In the genomic region with DNA sequence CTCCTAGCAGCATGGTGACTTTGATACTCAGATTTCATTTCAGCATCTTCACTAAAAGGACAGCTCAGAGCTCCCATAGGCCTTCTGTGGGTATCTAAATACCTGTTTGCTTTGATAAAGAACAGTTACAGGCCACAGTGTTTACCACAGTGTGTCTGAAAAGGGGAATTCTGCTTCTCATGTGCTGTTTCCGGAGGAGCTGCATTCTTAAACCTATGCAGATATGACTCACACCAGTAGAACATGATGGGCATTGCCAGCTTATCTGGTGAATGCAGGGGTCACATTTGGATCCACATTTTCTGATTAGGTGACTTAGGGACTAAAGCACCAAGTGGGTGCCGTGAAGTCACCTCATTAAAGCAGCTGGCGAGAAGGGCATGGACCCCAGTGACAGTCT, we compare ENCODE assay signal across 10 cellular contexts. TPM values are rescaled to one million over a fixed set of nuclear protein-coding genes. Genes with fewer than 3 reads are reported as not detected.
DNase-seq lines count a peak whose midpoint lies in the region; ATAC-seq and TF ChIP-seq lines count a peak whose summit lies in the region.
"Had no signal": no experiment of that assay in that cellular context is flagged by ENCODE, and none has a peak within 500 bp of the region (broad histone marks: within the 10 kb centered on the region; RNA-seq: fewer than 3 reads in every experiment).

No MANE protein-coding gene starts in this region.

- no peak overlapping the region for H3K4me3 ChIP-seq in foreskin fibroblast (ENCODE audit: low read depth in 1 of 2, low read length in 2 of 2)
- H3K4me3 ChIP-seq: A549 had no signal

- H3K36me3 Mint-ChIP-seq in activated CD4-positive, alpha-beta T cell treated with anti-CD3 and anti-CD28 coated beads for 36 hours (ENCODE audit: low read depth) = peaks cover 63% of the 10 kb centered on the region
- peaks cover 59% of the 10 kb centered on the region for H3K36me3 Mint-ChIP-seq in activated CD4-positive, alpha-beta memory T cell treated with anti-CD3 and anti-CD28 coated beads for 36 hours
- peaks cover 19 to 98% (median 43%) of the 10 kb centered on the region in 3 donors for H3K36me3 Mint-ChIP-seq in naive thymus-derived CD8-positive, alpha-beta T cell

- ATAC-seq in activated CD4-positive, alpha-beta T cell treated with anti-CD3 and anti-CD28 coated beads for 36 hours = peak; percentile 94
- ATAC-seq in HG02852 (IDR thresholded peaks at IDR 0.05; ENCODE audit: unreplicated experiment) = peak; percentile 89
- peak; percentile 70 to 73 for ATAC-seq in naive thymus-derived CD8-positive, alpha-beta T cell
- ATAC-seq: A549 had no signal

- H3K27me3 Mint-ChIP-seq in activated CD4-positive, alpha-beta T cell treated with anti-CD3 and anti-CD28 coated beads for 36 hours = no peaks in the 10 kb centered on the region
- H3K27me3 Mint-ChIP-seq in activated CD4-positive, alpha-beta memory T cell treated with anti-CD3 and anti-CD28 coated beads for 36 hours = no peaks in the 10 kb centered on the region
- no peaks in the 10 kb centered on the region for H3K27me3 Mint-ChIP-seq in naive thymus-derived CD8-positive, alpha-beta T cell

- H3K4me3 Mint-ChIP-seq in activated CD4-positive, alpha-beta T cell treated with anti-CD3 and anti-CD28 coated beads for 36 hours = peak overlapping the region; percentile 24
- peak overlapping the region; percentile 53 for H3K4me3 Mint-ChIP-seq in activated CD4-positive, alpha-beta memory T cell treated with anti-CD3 and anti-CD28 coated beads for 36 hours
- peak overlapping the region in 3 of 10 donors; percentile 31 to 65 (median 57) for H3K4me3 Mint-ChIP-seq in naive thymus-derived CD8-positive, alpha-beta T cell

- intact Hi-C loops in activated CD4-positive, alpha-beta T cell treated with anti-CD3 and anti-CD28 coated beads for 36 hours (cut with DNase I, micrococcal nuclease) = no loop called here
- intact Hi-C loops in activated CD4-positive, alpha-beta memory T cell treated with anti-CD3 and anti-CD28 coated beads for 36 hours (cut with micrococcal nuclease) = loop anchor here (1.0 to 10.0 kb wide), 3 partner anchors 52 to 394 kb away; partner anchors contain the start of gene ARPC1A

- peak overlapping the region; percentile 67 for H3K27ac Mint-ChIP-seq in activated CD4-positive, alpha-beta T cell treated with anti-CD3 and anti-CD28 coated beads for 36 hours
- H3K27ac Mint-ChIP-seq in activated CD4-positive, alpha-beta memory T cell treated with anti-CD3 and anti-CD28 coated beads for 36 hours = peak overlapping the region; percentile 82
- H3K27ac Mint-ChIP-seq in naive thymus-derived CD8-positive, alpha-beta T cell = peak overlapping the region in 8 of 10 donors; percentile 6 to 90 (median 63)

- POLR2A ChIA-PET in activated CD4-positive, alpha-beta T cell treated with anti-CD3 and anti-CD28 coated beads for 36 hours (lab: Charles Lee) = interaction anchor here (0.6 to 0.7 kb wide), 2 partner anchors 14 to 433 kb away, joined by 3 to 5 read pairs; no protein-coding TSS in a partner anchor
- POLR2A ChIA-PET in activated CD4-positive, alpha-beta memory T cell treated with anti-CD3 and anti-CD28 coated beads for 36 hours (lab: Charles Lee) = interaction anchor here (0.9 to 1.5 kb wide), 3 partner anchors 8 to 51 kb away, joined by 3 to 5 read pairs (median 3); no protein-coding TSS in a partner anchor
- POLR2A ChIA-PET in naive thymus-derived CD8-positive, alpha-beta T cell (lab: Charles Lee) = no interaction called here

- peaks cover 15% of the 10 kb centered on the region for H3K4me1 Mint-ChIP-seq in activated CD4-positive, alpha-beta T cell treated with anti-CD3 and anti-CD28 coated beads for 36 hours
- H3K4me1 Mint-ChIP-seq in activated CD4-positive, alpha-beta memory T cell treated with anti-CD3 and anti-CD28 coated beads for 36 hours (ENCODE audit: low read depth) = peaks cover 20% of the 10 kb centered on the region
- peaks cover 0 to 11% (median 6%) of the 10 kb centered on the region in 4 donors for H3K4me1 Mint-ChIP-seq in naive thymus-derived CD8-positive, alpha-beta T cell

- CTCF ChIA-PET in activated CD4-positive, alpha-beta T cell treated with anti-CD3 and anti-CD28 coated beads for 36 hours (lab: Charles Lee) = no interaction called here
- CTCF ChIA-PET in activated CD4-positive, alpha-beta memory T cell treated with anti-CD3 and anti-CD28 coated beads for 36 hours (lab: Charles Lee) = interaction anchor here (0.5 to 1.1 kb wide), 3 partner anchors 13 to 67 kb away, joined by 3 to 4 read pairs (median 3); no protein-coding TSS in a partner anchor

- H3K9me3 Mint-ChIP-seq in activated CD4-positive, alpha-beta T cell treated with anti-CD3 and anti-CD28 coated beads for 36 hours (ENCODE audit: low read depth) = no peaks in the 10 kb centered on the region
- H3K9me3 Mint-ChIP-seq in activated CD4-positive, alpha-beta memory T cell treated with anti-CD3 and anti-CD28 coated beads for 36 hours = no peaks in the 10 kb centered on the region
- H3K9me3 Mint-ChIP-seq in naive thymus-derived CD8-positive, alpha-beta T cell = no peaks in the 10 kb centered on the region

- no peak for TF ChIP-seq CTCF in foreskin fibroblast (IDR thresholded peaks at IDR 0.05; ENCODE audit: low read depth, low read length)

- DNase-seq in activated CD4-positive, alpha-beta T cell treated with anti-CD3 and anti-CD28 coated beads for 36 hours = peak; percentile 29
- DNase-seq in activated CD4-positive, alpha-beta T cell treated with anti-CD3 and anti-CD28 coated beads for 48 hours = no peak
- DNase-seq in activated CD4-positive, alpha-beta memory T cell treated with anti-CD3 and anti-CD28 coated beads for 36 hours = peak; percentile 52
- DNase-seq in naive thymus-derived CD8-positive, alpha-beta T cell = peak in 1 of 10 donors; percentile 11
- DNase-seq in SW480 (ENCODE audit: low spot score) = no peak
- no peak for DNase-seq in effector CD4-positive, alpha-beta T cell
- DNase-seq in foreskin fibroblast = no peak
- DNase-seq: NCI-H524 had no signal

RNA-seq across cellular contexts. Expression of gene TRRAP, which starts 52.6 kb away (rescaled TPM):
- total RNA-seq in activated CD4-positive, alpha-beta T cell treated with anti-CD3 and anti-CD28 coated beads for 36 hours = 10 to 100 TPM; 51.7 to 54.0 TPM
- 10 to 100 TPM; 44.3 to 48.7 TPM for total RNA-seq in activated CD4-positive, alpha-beta memory T cell treated with anti-CD3 and anti-CD28 coated beads for 36 hours
- total RNA-seq in naive thymus-derived CD8-positive, alpha-beta T cell = 10 to 100 TPM; 62.5 to 63.4 TPM
- polyA plus RNA-seq in naive thymus-derived CD8-positive, alpha-beta T cell = 1 to 10 TPM; 2.6 to 5.9 (median 4.0) TPM

Comparison
In these comparisons a context has a peak if more than half of its experiments do, and no peak if none do; other contexts are left out.
1. DNase-seq: peak in activated CD4-positive, alpha-beta T cell treated with anti-CD3 and anti-CD28 coated beads for 36 hours (single experiment) and activated CD4-positive, alpha-beta memory T cell treated with anti-CD3 and anti-CD28 coated beads for 36 hours (single experiment); none in activated CD4-positive, alpha-beta T cell treated with anti-CD3 and anti-CD28 coated beads for 48 hours (single experiment), SW480 (single experiment), effector CD4-positive, alpha-beta T cell (single experiment) and foreskin fibroblast (0 of 2).
2. Peak in every context shown above with its lines, with median percentiles within 50 percentile points of each other: ATAC-seq and H3K27ac Mint-ChIP-seq.